In genomic region chr19:3389876-3390361, GRCh38 we compare ENCODE assay signal across 10 cellular contexts. TPM values are rescaled to one million over a fixed set of nuclear protein-coding genes. Genes with fewer than 3 reads are reported as not detected.
A peak's percentile ranks its signal among the peaks of the same experiment; 100 is the strongest.
DNase-seq lines count a peak whose midpoint lies in the region; ATAC-seq and TF ChIP-seq lines count a peak whose summit lies in the region.
"Had no signal": no experiment of that assay in that cellular context is flagged by ENCODE, and none has a peak within 500 bp of the region (broad histone marks: within the 10 kb centered on the region; RNA-seq: fewer than 3 reads in every experiment).

No MANE protein-coding gene starts in this region.

- CTCF ChIA-PET in Panc1 (lab: Charles Lee), result no interaction called here

- H3K4me1 ChIP-seq in Panc1 (ENCODE audit: control insufficient read depth, insufficient read depth, low read length), result peaks cover 47% of the 10 kb centered on the region
- peaks cover 70% of the 10 kb centered on the region for H3K4me1 ChIP-seq in left ventricle myocardium inferior
- peaks cover 19 to 75% (median 54%) of the 10 kb centered on the region in 6 donors for H3K4me1 ChIP-seq in spleen
- peaks cover 32% of the 10 kb centered on the region for H3K4me1 ChIP-seq in mucosa of descending colon (ENCODE audit: low read depth)

- H3K4me3 ChIP-seq in H7 (ENCODE audit: insufficient read depth, low read depth, low read length) (no peak overlapping the region), Panc1 (ENCODE audit: low read depth in 2 of 2, low read length in 2 of 2) (no peak overlapping the region), left ventricle myocardium inferior (no peak overlapping the region), spleen (no peak overlapping the region), mucosa of descending colon (no peak overlapping the region)

- H3K9me3 ChIP-seq in Panc1 (ENCODE audit: control insufficient read depth, insufficient read depth, low read depth, low read length) (no peaks in the 10 kb centered on the region), left ventricle myocardium inferior (replicated peaks) (no peaks in the 10 kb centered on the region), spleen (no peaks in the 10 kb centered on the region), mucosa of descending colon (no peaks in the 10 kb centered on the region)

- 0 out of 2 replicates have a peak overlapping the region, but pooled peaks have one; percentile 14 for H3K27ac ChIP-seq in Panc1 (ENCODE audit: low read length)
- peak overlapping the region; percentile 89 for H3K27ac ChIP-seq in left ventricle myocardium inferior (replicated peaks)
- peak overlapping the region in 6 of 8 donors; percentile 5 to 83 (median 51) for H3K27ac ChIP-seq in spleen

- POLR2A ChIA-PET in Panc1 (lab: Charles Lee), result no interaction called here

- TF ChIP-seq CTCF in Panc1 (IDR thresholded peaks at IDR 0.05) (no peak), left ventricle myocardium inferior (IDR thresholded peaks at IDR 0.05; ENCODE audit: borderline replicate concordance) (no peak), spleen (IDR thresholded peaks at IDR 0.05 in 8 of 11, conservative IDR thresholded peaks at IDR 0.05 in 3 of 11) (no peak), mucosa of descending colon (IDR thresholded peaks at IDR 0.05) (no peak)

- H3K27me3 ChIP-seq in H7 (ENCODE audit: control insufficient read depth, insufficient read depth, low read length) (no peaks in the 10 kb centered on the region), Panc1 (ENCODE audit: control insufficient read depth, insufficient read depth, low read length) (no peaks in the 10 kb centered on the region), left ventricle myocardium inferior (ENCODE audit: low read depth) (no peaks in the 10 kb centered on the region), spleen (replicated peaks in 1 of 7) (no peaks in the 10 kb centered on the region)

- no TSS peak for BruUV-seq in Panc1 (replicated peaks; lab: Mats Ljungman, UMichigan)

- DNase-seq in H7 (peak; percentile 90), Panc1 (ENCODE audit: low read depth, low spot score) (no peak), left ventricle myocardium inferior (no peak), spleen (no peak), mucosa of descending colon (no peak), HuH-7.5 (ENCODE audit: low spot score) (no peak)
- DNase-seq: activated naive CD4-positive, alpha-beta T cell treated with anti-CD3 and anti-CD28 coated beads for 36 hours; T-helper 2 cell had no signal

- intact Hi-C loops in Panc1 (cut with micrococcal nuclease; ENCODE audit: unreplicated experiment) (no loop called here), left ventricle myocardium inferior (cut with micrococcal nuclease) (no loop called here), spleen (cut with DNase I; ENCODE audit: low total_unique reads) (no loop called here), mucosa of descending colon (cut with DNase I, micrococcal nuclease) (no loop called here)

- H3K36me3 ChIP-seq in H7 (replicated peaks; ENCODE audit: control insufficient read depth, insufficient read depth, low read length) (no peaks in the 10 kb centered on the region), Panc1 (ENCODE audit: control insufficient read depth, insufficient read depth, low read length) (no peaks in the 10 kb centered on the region), left ventricle myocardium inferior (peaks cover 7% of the 10 kb centered on the region), spleen (peaks cover 0 to 70% (median 0%) of the 10 kb centered on the region in 6 donors), mucosa of descending colon (ENCODE audit: low read depth) (no peaks in the 10 kb centered on the region)

- ATAC-seq in Panc1, result peak; percentile 31; the same call in 1 of the 2 replicates
- ATAC-seq in HG02870 (IDR thresholded peaks at IDR 0.05; ENCODE audit: unreplicated experiment), result no peak
- ATAC-seq in HG02610 (IDR thresholded peaks at IDR 0.05; ENCODE audit: unreplicated experiment), result no peak
- no peak for ATAC-seq in mucosa of descending colon

- 71 to 78% (median 75%) methylated on average over 12 to 17 of the region's 17 CpGs for WGBS in spleen, 5 donors

- in situ Hi-C loops in Panc1 (cut with HindIII; ENCODE audit: low pct_unique_long_range_greater_than_20kb, low sequenced_read_pairs), result no loop called here

- TF ChIP-seq POLR2A in spleen (IDR thresholded peaks at IDR 0.05), result no peak

RNA-seq across cellular contexts. Expression of gene NFIC, which starts 23.5 kb away (rescaled TPM):
- total RNA-seq in H7 (2014; rRNA removed; shearing (Covaris generic)), result 1.7 and 2.2 TPM in 2 replicates
- total RNA-seq in Panc1 (2021; ENCODE audit: unreplicated experiment), result 120 TPM
- 56.0 TPM for polyA plus RNA-seq in Panc1 (2012; ENCODE audit: insufficient read length)
- 145 TPM for total RNA-seq in left ventricle myocardium inferior
- total RNA-seq in spleen, result 100 to 1,000 TPM in 2 of 7 donors, 10 to 100 TPM in 5; 65.4 to 125 (median 77.1) TPM
- 10 to 100 TPM in 1 of 3 donors, 1 to 10 TPM in 2; 4.1 to 23.4 (median 4.2) TPM for polyA plus RNA-seq in spleen
- total RNA-seq in mucosa of descending colon, result 100 to 1,000 TPM in 1 of 3 donors, 10 to 100 TPM in 2; 38.4 to 210 (median 79.3) TPM

Comparison
In these comparisons a context has a peak if more than half of its experiments do, and no peak if none do; other contexts are left out.
1. H3K27ac ChIP-seq: peak in every context shown above with its lines; median percentile 89 in left ventricle myocardium inferior; 51 in spleen; 14 in Panc1.
2. RNA of gene NFIC, which starts 23.5 kb away (total RNA-seq): 145 TPM in left ventricle myocardium inferior (single experiment), 120 TPM in Panc1 (single experiment), 38.4 to 210 TPM in mucosa of descending colon and 65.4 to 125 TPM in spleen; 1.7 to 2.2 TPM in H7; every median in the first group is over 10 times any median in the second.